In genomic region chr10:61835069-61835908, GRCh38 we compare ENCODE assay signal across 1 cellular context.
TF ChIP-seq lines count a peak whose summit lies in the region.

No MANE protein-coding gene starts in this region.

TF ChIP-seq in K562, 482 proteins besides CTCF, POLR2A, EP300 and RAD21 (continued from another document):
- TF ChIP-seq SOX6 (IDR thresholded peaks at IDR 0.05) (peak; percentile 20; the same call in 1 of the 2 replicates), HDAC2 (IDR thresholded peaks at IDR 0.05) (no peak), ZFP36 (IDR thresholded peaks at IDR 0.05; ENCODE audit: low read depth, low read length, partially characterized antibody) (no peak), PBX2 (CRISPR knock-in tag; IDR thresholded peaks at IDR 0.05; ENCODE audit: low read depth) (no peak), PBX2 (tag; conservative IDR thresholded peaks at IDR 0.05; ENCODE audit: low read depth) (peak; percentile 60; the same call in 1 of the 2 replicates), ZEB2 (IDR thresholded peaks at IDR 0.05) (0 out of 2 replicates have a peak, but pooled peaks have one; percentile 28), ETV1 (tag; conservative IDR thresholded peaks at IDR 0.05; ENCODE audit: low read depth) (0 out of 2 replicates have a peak, but pooled peaks have one; percentile 23), SMC3 (conservative IDR thresholded peaks at IDR 0.05; ENCODE audit: insufficient read depth, low read depth, low read length) (peak; percentile 80), ZBTB40 (IDR thresholded peaks at IDR 0.05) (no peak; the same call in 1 of the 2 replicates), ZBTB40 (CRISPR knock-in tag; IDR thresholded peaks at IDR 0.05) (no peak)
- TF ChIP-seq, protein P1, sequence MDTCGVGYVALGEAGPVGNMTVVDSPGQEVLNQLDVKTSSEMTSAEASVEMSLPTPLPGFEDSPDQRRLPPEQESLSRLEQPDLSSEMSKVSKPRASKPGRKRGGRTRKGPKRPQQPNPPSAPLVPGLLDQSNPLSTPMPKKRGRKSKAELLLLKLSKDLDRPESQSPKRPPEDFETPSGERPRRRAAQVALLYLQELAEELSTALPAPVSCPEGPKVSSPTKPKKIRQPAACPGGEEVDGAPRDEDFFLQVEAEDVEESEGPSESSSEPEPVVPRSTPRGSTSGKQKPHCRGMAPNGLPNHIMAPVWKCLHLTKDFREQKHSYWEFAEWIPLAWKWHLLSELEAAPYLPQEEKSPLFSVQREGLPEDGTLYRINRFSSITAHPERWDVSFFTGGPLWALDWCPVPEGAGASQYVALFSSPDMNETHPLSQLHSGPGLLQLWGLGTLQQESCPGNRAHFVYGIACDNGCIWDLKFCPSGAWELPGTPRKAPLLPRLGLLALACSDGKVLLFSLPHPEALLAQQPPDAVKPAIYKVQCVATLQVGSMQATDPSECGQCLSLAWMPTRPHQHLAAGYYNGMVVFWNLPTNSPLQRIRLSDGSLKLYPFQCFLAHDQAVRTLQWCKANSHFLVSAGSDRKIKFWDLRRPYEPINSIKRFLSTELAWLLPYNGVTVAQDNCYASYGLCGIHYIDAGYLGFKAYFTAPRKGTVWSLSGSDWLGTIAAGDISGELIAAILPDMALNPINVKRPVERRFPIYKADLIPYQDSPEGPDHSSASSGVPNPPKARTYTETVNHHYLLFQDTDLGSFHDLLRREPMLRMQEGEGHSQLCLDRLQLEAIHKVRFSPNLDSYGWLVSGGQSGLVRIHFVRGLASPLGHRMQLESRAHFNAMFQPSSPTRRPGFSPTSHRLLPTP (IDR thresholded peaks at IDR 0.05; ENCODE audit: borderline replicate concordance, extremely low read depth, insufficient read length) = no peak
